17 cellular contexts compared by ENCODE assay signal in the genomic region with DNA sequence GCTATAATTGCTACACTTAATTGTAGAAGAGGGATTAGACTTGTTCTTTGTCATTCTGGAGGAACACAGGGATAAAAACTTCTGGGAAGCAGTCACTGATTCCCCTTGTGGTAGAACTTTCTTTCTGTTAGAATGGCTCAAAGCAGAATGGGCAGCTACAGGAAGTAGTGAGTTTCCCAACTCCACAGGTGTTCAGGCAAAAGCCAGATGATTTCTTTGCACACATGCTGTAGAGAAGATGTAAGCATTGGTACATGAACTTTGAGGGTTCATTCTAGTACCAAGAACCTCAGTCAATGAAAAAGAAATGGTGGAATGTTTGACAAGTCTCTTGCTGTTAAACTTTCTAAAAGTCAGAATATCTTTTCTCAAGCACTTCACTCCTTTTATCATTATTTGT. TPM values are rescaled to one million over a fixed set of nuclear protein-coding genes. Genes with fewer than 3 reads are reported as not detected.
DNase-seq lines count a peak whose midpoint lies in the region; ATAC-seq and TF ChIP-seq lines count a peak whose summit lies in the region.
"Had no signal": no experiment of that assay in that cellular context is flagged by ENCODE, and none has a peak within 500 bp of the region (broad histone marks: within the 10 kb centered on the region; RNA-seq: fewer than 3 reads in every experiment).

No MANE protein-coding gene starts in this region.

- no peak overlapping the region for H3K18ac ChIP-seq in H9 (ENCODE audit: insufficient read length, low read depth, low read length)

- H3K79me1 ChIP-seq in H9 (ENCODE audit: insufficient read depth, low read depth, low read length, poor library complexity, severe bottlenecking): no peaks in the 10 kb centered on the region

- no peak overlapping the region for H2BK15ac ChIP-seq in H9 (ENCODE audit: low read depth, low read length)

- H3K23me2 ChIP-seq in H9 (ENCODE audit: insufficient read length, low read depth, low read length, poor library complexity, severe bottlenecking): no peaks in the 10 kb centered on the region

- H3K27ac Mint-ChIP-seq in H9 (no peak overlapping the region), endodermal cell (peak overlapping the region; percentile 7), neural progenitor cell (no peak overlapping the region)
- H3K27ac Mint-ChIP-seq: B cell; CD4-positive, alpha-beta T cell; IgD-negative memory B cell had no signal

- H3K4me1 ChIP-seq in H9 (ENCODE audit: insufficient read depth, low read length) (0 out of 2 replicates have a peak, but pooled peaks cover 1% of the 10 kb centered on the region), Loucy (ENCODE audit: insufficient read depth, low read length, poor library complexity, severe bottlenecking) (peaks cover 38% of the 10 kb centered on the region), endodermal cell (ENCODE audit: control insufficient read depth, insufficient read depth, low read length) (peaks cover 6% of the 10 kb centered on the region), neural progenitor cell (peaks cover 11% of the 10 kb centered on the region), testis (peaks cover 8% of the 10 kb centered on the region)

- no peak overlapping the region for H2BK20ac ChIP-seq in H9 (ENCODE audit: low read depth, low read length, poor library complexity, severe bottlenecking)

- no peak overlapping the region for H4K5ac ChIP-seq in H9 (ENCODE audit: insufficient read length, low read depth, low read length)

- H3K27ac ChIP-seq in H9 (ENCODE audit: insufficient read length, low read depth, low read length) (no peak overlapping the region), endodermal cell (ENCODE audit: low read depth, low read length) (no peak overlapping the region), neural progenitor cell (no peak overlapping the region), testis (no peak overlapping the region)
- H3K27ac ChIP-seq: SJSA1 had no signal

- H3K4me2 ChIP-seq in H9 (ENCODE audit: insufficient read depth, insufficient read length, low read length) (no peak overlapping the region), Loucy (ENCODE audit: low read depth, low read length, poor library complexity, severe bottlenecking) (peak overlapping the region; percentile 51), neural progenitor cell (no peak overlapping the region)

- H3K36me3 ChIP-seq in Loucy (ENCODE audit: insufficient read depth, low read length) (peaks cover 40% of the 10 kb centered on the region), endodermal cell (ENCODE audit: control insufficient read depth, insufficient read depth, low read length) (peaks cover 46% of the 10 kb centered on the region), neural progenitor cell (no peaks in the 10 kb centered on the region), testis (ENCODE audit: low read depth, missing control alignments) (no peaks in the 10 kb centered on the region)

- H3F3A ChIP-seq in Loucy (ENCODE audit: low read depth) (no peaks in the 10 kb centered on the region), neural progenitor cell (ENCODE audit: low read depth) (no peaks in the 10 kb centered on the region)

- H3K9ac ChIP-seq in H9 (ENCODE audit: extremely low read depth, insufficient read length, low read length) (no peak overlapping the region), Loucy (ENCODE audit: low read depth, low read length, poor library complexity, severe bottlenecking) (no peak overlapping the region), endodermal cell (ENCODE audit: extremely low read depth, low read length, poor library complexity, severe bottlenecking) (no peak overlapping the region), neural progenitor cell (no peak overlapping the region)

- ATAC-seq in GM21717 (IDR thresholded peaks at IDR 0.05; ENCODE audit: unreplicated experiment): no peak
- ATAC-seq: PC-3 had no signal

- H3K56ac ChIP-seq in H9 (ENCODE audit: insufficient read length, low read depth, low read length): no peak overlapping the region

- H3K27me3 ChIP-seq in H9 (ENCODE audit: insufficient read depth, low read length) (no peaks in the 10 kb centered on the region), Loucy (ENCODE audit: insufficient read depth, low read length, poor library complexity, severe bottlenecking) (no peaks in the 10 kb centered on the region), endodermal cell (ENCODE audit: control insufficient read depth, insufficient read depth, low read length, poor library complexity, severe bottlenecking) (no peaks in the 10 kb centered on the region), neural progenitor cell (no peaks in the 10 kb centered on the region), testis (no peaks in the 10 kb centered on the region)
- H3K27me3 ChIP-seq: SJSA1 had no signal

- H3K36me3 Mint-ChIP-seq in H9 (ENCODE audit: insufficient read depth in 1 of 3, low read depth in 3 of 3) (peaks cover 4 to 30% (median 15%) of the 10 kb centered on the region in 3 experiments; a peak in 5 of 7 replicates), endodermal cell (ENCODE audit: low read depth) (peaks cover 29% of the 10 kb centered on the region), neural progenitor cell (peaks cover 2% of the 10 kb centered on the region)

- DNase-seq in H9 (no peak), endodermal cell (no peak), neural progenitor cell (ENCODE audit: low spot score) (peak; percentile 11), D341Med (ENCODE audit: low spot score) (no peak), testis (no peak)
- DNase-seq: CD4-positive, alpha-beta T cell; DMS79 treated with DMSO at 0.1 percent for 48 hours; GOT3; NCI-H187; NCI-H526 treated with DMSO at 0.1 percent for 48 hours; PC-3 had no signal

- H2BK120ac ChIP-seq in H9 (ENCODE audit: low read depth, low read length, poor library complexity, severe bottlenecking): no peak overlapping the region

- H3T11ph ChIP-seq in H9 (ENCODE audit: low read length): no peak overlapping the region

- no peak overlapping the region for H4K91ac ChIP-seq in H9 (ENCODE audit: insufficient read length, low read depth, low read length)

- no peak overlapping the region for H3K23ac ChIP-seq in H9 (ENCODE audit: insufficient read length, low read depth, low read length)

- H3K4ac ChIP-seq in H9 (ENCODE audit: low read depth, low read length): no peak overlapping the region

- no peak overlapping the region for H2BK12ac ChIP-seq in H9 (ENCODE audit: insufficient read length, low read depth, low read length)

- H3K9me3 ChIP-seq in H9 (ENCODE audit: control insufficient read depth, low read depth, low read length) (no peaks in the 10 kb centered on the region), Loucy (ENCODE audit: insufficient read depth, low read depth, low read length) (no peaks in the 10 kb centered on the region), endodermal cell (ENCODE audit: control insufficient read depth, low read length) (no peaks in the 10 kb centered on the region), neural progenitor cell (ENCODE audit: low read depth) (no peaks in the 10 kb centered on the region), testis (no peaks in the 10 kb centered on the region)
- H3K9me3 ChIP-seq: SJSA1 had no signal

- H2AK5ac ChIP-seq in H9 (ENCODE audit: insufficient read length, low read length): no peak overlapping the region

- H3K14ac ChIP-seq in H9 (ENCODE audit: insufficient read depth, low read length): no peak overlapping the region

- H3K79me2 ChIP-seq in H9 (ENCODE audit: insufficient read depth, low read length) (peaks cover 7% of the 10 kb centered on the region; the same call in 1 of the 2 replicates), Loucy (ENCODE audit: insufficient read depth, low read length) (peaks cover 56% of the 10 kb centered on the region), neural progenitor cell (ENCODE audit: low read depth) (peaks cover 60% of the 10 kb centered on the region)

- peak; percentile 44; the same call in 2 of the 3 replicates for TF ChIP-seq CTCF in H9 (conservative IDR thresholded peaks at IDR 0.05)
- no peak for TF ChIP-seq CTCF in Loucy (conservative IDR thresholded peaks at IDR 0.05; ENCODE audit: low read length)
- peak; percentile 69 for TF ChIP-seq CTCF in endodermal cell (conservative IDR thresholded peaks at IDR 0.05)
- TF ChIP-seq CTCF in neural progenitor cell (IDR thresholded peaks at IDR 0.05): peak; percentile 6
- TF ChIP-seq CTCF in testis (IDR thresholded peaks at IDR 0.05): no peak

- H3K4me3 Mint-ChIP-seq in H9: no peak overlapping the region
- no peak overlapping the region for H3K4me3 Mint-ChIP-seq in endodermal cell
- H3K4me3 Mint-ChIP-seq in neural progenitor cell: no peak overlapping the region
- H3K4me3 Mint-ChIP-seq: B cell; CD4-positive, alpha-beta T cell had no signal

- H3K27me3 Mint-ChIP-seq in H9 (ENCODE audit: low read depth): no peaks in the 10 kb centered on the region
- H3K27me3 Mint-ChIP-seq in endodermal cell (ENCODE audit: insufficient read depth): no peaks in the 10 kb centered on the region
- H3K27me3 Mint-ChIP-seq in neural progenitor cell (ENCODE audit: insufficient read depth, low read depth): no peaks in the 10 kb centered on the region
- H3K27me3 Mint-ChIP-seq: B cell; CD4-positive, alpha-beta T cell; IgD-negative memory B cell had no signal

- H2BK5ac ChIP-seq in H9 (ENCODE audit: insufficient read length, low read length): no peak overlapping the region

- no peak overlapping the region for H4K8ac ChIP-seq in H9 (replicated peaks; ENCODE audit: insufficient read length, low read depth, low read length)

- H3K9me3 Mint-ChIP-seq in H9 (no peaks in the 10 kb centered on the region), endodermal cell (no peaks in the 10 kb centered on the region), neural progenitor cell (no peaks in the 10 kb centered on the region)
- H3K9me3 Mint-ChIP-seq: CD4-positive, alpha-beta T cell; IgD-negative memory B cell had no signal

- no peaks in the 10 kb centered on the region for H4K20me1 ChIP-seq in H9 (ENCODE audit: control insufficient read depth, insufficient read depth, insufficient read length)
- H4K20me1 ChIP-seq in Loucy (ENCODE audit: insufficient read depth, low read length, poor library complexity, severe bottlenecking): peaks cover 25% of the 10 kb centered on the region
- H4K20me1 ChIP-seq in neural progenitor cell (ENCODE audit: low read depth): peaks cover 10% of the 10 kb centered on the region

- no peak overlapping the region for H2AFZ ChIP-seq in H9 (ENCODE audit: low read length)
- H2AFZ ChIP-seq in Loucy (ENCODE audit: low read length): no peak overlapping the region
- no peak overlapping the region for H2AFZ ChIP-seq in neural progenitor cell (replicated peaks)

- H3K9me2 ChIP-seq in Loucy (replicated peaks; ENCODE audit: low read depth, low read length): no peaks in the 10 kb centered on the region

- H3K4me3 ChIP-seq in Loucy (ENCODE audit: low read length, poor library complexity, severe bottlenecking) (no peak overlapping the region), endodermal cell (ENCODE audit: low read length) (peak overlapping the region; percentile 1), neural progenitor cell (no peak overlapping the region), testis (no peak overlapping the region)
- H3K4me3 ChIP-seq: SJSA1 had no signal

- intact Hi-C loops in testis (cut with DNase I; ENCODE audit: low total_unique reads): no loop called here

- TF ChIP-seq POLR2A in testis (IDR thresholded peaks at IDR 0.05): no peak

- H3K4me1 Mint-ChIP-seq in H9 (peaks cover 12 to 23% of the 10 kb centered on the region in 2 experiments), endodermal cell (peaks cover 38% of the 10 kb centered on the region), neural progenitor cell (peaks cover 20% of the 10 kb centered on the region)

RNA-seq across cellular contexts. Expression of a gene that starts 4.3 kb away (rescaled TPM):
- total RNA-seq in H9 (2021) (83.9 and 85.7 TPM in 2 replicates), endodermal cell (100 to 1,000 TPM in 1 of 2 donors, 10 to 100 TPM in 1; 55.3 to 158 TPM), neural progenitor cell (ENCODE audit: low replicate concordance) (46.4 and 67.7 TPM in 2 replicates), testis (10 to 100 TPM; 19.0 to 23.4 TPM)
- polyA plus RNA-seq in endodermal cell (2013, experiment 1 of 2): 54.4 TPM
- 43.5 TPM for polyA plus RNA-seq in endodermal cell (2013, experiment 2 of 2)
- 46.7 TPM for polyA plus RNA-seq in testis (ENCODE audit: insufficient read depth, low read depth, low replicate concordance)

RNA-seq across cellular contexts. Expression of a gene that starts 4.4 kb away (rescaled TPM):
- total RNA-seq in H9 (2021): 1.3 TPM in 2 replicates
- 1 to 10 TPM in 1 of 2 donors, under 1 TPM in 1; 0.69 to 3.4 TPM for total RNA-seq in endodermal cell
- polyA plus RNA-seq in endodermal cell (2013, experiment 1 of 2): 1.9 TPM
- polyA plus RNA-seq in endodermal cell (2013, experiment 2 of 2): 1.7 TPM
- 2.4 and 3.0 TPM in 2 replicates for total RNA-seq in neural progenitor cell (ENCODE audit: low replicate concordance)
- total RNA-seq in testis: 100 to 1,000 TPM in 1 of 2 donors, 10 to 100 TPM in 1; 71.0 to 145 TPM
- polyA plus RNA-seq in testis (ENCODE audit: insufficient read depth, low read depth, low replicate concordance): 251 TPM
- total RNA-seq: HT-29 had no signal

Comparison
In these comparisons a context has a peak if more than half of its experiments do, and no peak if none do; other contexts are left out.
1. CTCF ChIP-seq: peak in H9 (single experiment), endodermal cell (single experiment) and neural progenitor cell (single experiment); none in Loucy (single experiment) and testis (0 of 3).
2. RNA of a gene that starts 4.4 kb away (total RNA-seq): 71.0 to 145 TPM in testis; 0.69 to 3.4 TPM in endodermal cell, 2.4 to 3.0 TPM in neural progenitor cell and 1.3 TPM in H9; every median in the first group is over 10 times any median in the second.